14 cellular contexts compared by ENCODE assay signal in genomic region chr2:20597868-20598183, GRCh38. TPM values are rescaled to one million over a fixed set of nuclear protein-coding genes. Genes with fewer than 3 reads are reported as not detected.
DNase-seq lines count a peak whose midpoint lies in the region; ATAC-seq and TF ChIP-seq lines count a peak whose summit lies in the region.
"Had no signal": no experiment of that assay in that cellular context is flagged by ENCODE, and none has a peak within 500 bp of the region (broad histone marks: within the 10 kb centered on the region; RNA-seq: fewer than 3 reads in every experiment).

No MANE protein-coding gene starts in this region.

- peak overlapping the region; percentile 86 for H3K27ac Mint-ChIP-seq in osteocyte (ENCODE audit: unreplicated experiment)
- H3K27ac Mint-ChIP-seq: activated naive CD8-positive, alpha-beta T cell treated with anti-CD3 and anti-CD28 coated beads for 36 hours; T-helper 1 cell treated with Interleukin-12 subunit alpha and Interleukin-12 subunit beta and Interleukin-4 antibody, amounts not matched to agents 30 μg/mL and 1 μg/mL, for 36 hours had no signal

- H3K4me3 Mint-ChIP-seq in osteocyte (ENCODE audit: unreplicated experiment): no peak overlapping the region
- H3K4me3 Mint-ChIP-seq: activated naive CD8-positive, alpha-beta T cell treated with anti-CD3 and anti-CD28 coated beads for 36 hours; T-helper 1 cell treated with Interleukin-12 subunit alpha and Interleukin-12 subunit beta and Interleukin-4 antibody, amounts not matched to agents 30 μg/mL and 1 μg/mL, for 36 hours had no signal

- H3K4me1 ChIP-seq in upper lobe of left lung: peaks cover 62 to 79% (median 76%) of the 10 kb centered on the region in 4 donors

- in situ Hi-C loops in G401 (cut with HindIII; ENCODE audit: low sequenced_read_pairs): no loop called here

- H3K27ac ChIP-seq in upper lobe of left lung: peak overlapping the region; percentile 79 to 85 (median 83)
- H3K27ac ChIP-seq: 22Rv1 had no signal

- intact Hi-C loops in left cardiac atrium (cut with DNase I): no loop called here

- no peaks in the 10 kb centered on the region for H3K9me3 Mint-ChIP-seq in osteocyte (ENCODE audit: unreplicated experiment)
- H3K9me3 Mint-ChIP-seq: activated naive CD8-positive, alpha-beta T cell treated with anti-CD3 and anti-CD28 coated beads for 36 hours; T-helper 1 cell treated with Interleukin-12 subunit alpha and Interleukin-12 subunit beta and Interleukin-4 antibody, amounts not matched to agents 30 μg/mL and 1 μg/mL, for 36 hours had no signal

- TF ChIP-seq EP300 in upper lobe of left lung (IDR thresholded peaks at IDR 0.05): no peak

- no peaks in the 10 kb centered on the region for H3K9me3 ChIP-seq in upper lobe of left lung

- TF ChIP-seq CTCF in osteocyte (IDR thresholded peaks at IDR 0.05) (no peak), upper lobe of left lung (IDR thresholded peaks at IDR 0.05) (no peak)

- no peak overlapping the region for H3K4me3 ChIP-seq in upper lobe of left lung

- DNase-seq in activated effector memory CD4-positive, alpha-beta T cell treated with anti-CD3 and anti-CD28 coated beads, Interleukin-2, amount 50 U/mL, for 16 hours: peak; percentile 24
- no peak for DNase-seq in activated effector memory CD4-positive, alpha-beta T cell treated with Interleukin-2 at 50 U/mL for 16 hours
- DNase-seq in left cardiac atrium (peak; percentile 14), osteocyte (ENCODE audit: extremely low spot score, unreplicated experiment) (no peak), upper lobe of left lung (peak in 1 of 2 donors; percentile 9), G401 (ENCODE audit: low spot score) (no peak), DMS153 (lab: John Stamatoyannopoulos, UW) (no peak)
- DNase-seq: activated naive CD8-positive, alpha-beta T cell treated with anti-CD3 and anti-CD28 coated beads for 36 hours; effector memory CD4-positive, alpha-beta T cell; hippocampal formation; Karpas-422 had no signal

- TF ChIP-seq POLR2A in upper lobe of left lung (IDR thresholded peaks at IDR 0.05): no peak

- H3K27me3 ChIP-seq in upper lobe of left lung: no peaks in the 10 kb centered on the region

- 86 to 91% methylated on average over 6 of the region's 6 CpGs for WGBS in upper lobe of left lung, 2 donors

- ATAC-seq in left cardiac atrium: no peak
- no peak for ATAC-seq in upper lobe of left lung (ENCODE audit: low FRiP score in 2 of 2)
- no peak for ATAC-seq in HG03135 (IDR thresholded peaks at IDR 0.05; ENCODE audit: unreplicated experiment)

- H3K36me3 ChIP-seq in upper lobe of left lung: no peaks in the 10 kb centered on the region

- H3K27me3 Mint-ChIP-seq in osteocyte (ENCODE audit: unreplicated experiment): no peaks in the 10 kb centered on the region
- H3K27me3 Mint-ChIP-seq: activated naive CD8-positive, alpha-beta T cell treated with anti-CD3 and anti-CD28 coated beads for 36 hours had no signal

- H3K36me3 Mint-ChIP-seq in osteocyte (ENCODE audit: unreplicated experiment): no peaks in the 10 kb centered on the region
- H3K36me3 Mint-ChIP-seq: activated naive CD8-positive, alpha-beta T cell treated with anti-CD3 and anti-CD28 coated beads for 36 hours had no signal

- H3K4me1 Mint-ChIP-seq in osteocyte (ENCODE audit: unreplicated experiment): peaks cover 52% of the 10 kb centered on the region

RNA-seq across cellular contexts. Expression of gene HS1BP3, which starts 53.1 kb away (rescaled TPM):
- 10 to 100 TPM; 19.8 to 21.4 TPM for total RNA-seq in left cardiac atrium
- total RNA-seq in osteocyte: 40.5 and 42.8 TPM in 2 replicates
- total RNA-seq in upper lobe of left lung: 10 to 100 TPM; 41.0 to 45.8 (median 42.7) TPM
- 47.6 and 53.7 TPM in 2 replicates for total RNA-seq in G401 (2014; rRNA removed; shearing (Covaris generic))

Comparison
In these comparisons a context has a peak if more than half of its experiments do, and no peak if none do; other contexts are left out.
1. DNase-seq: peak in activated effector memory CD4-positive, alpha-beta T cell treated with anti-CD3 and anti-CD28 coated beads, Interleukin-2, amount 50 U/mL, for 16 hours (single experiment) and left cardiac atrium (single experiment); none in activated effector memory CD4-positive, alpha-beta T cell treated with Interleukin-2 at 50 U/mL for 16 hours (single experiment), osteocyte (single experiment), G401 (single experiment) and DMS153 (single experiment).